Comparison of ENCODE assay signal across 15 cellular contexts in genomic region chr12:53068811-53069585, GRCh38. TPM values are rescaled to one million over a fixed set of nuclear protein-coding genes. Genes with fewer than 3 reads are reported as not detected.
A peak's percentile ranks its signal among the peaks of the same experiment; 100 is the strongest.
DNase-seq lines count a peak whose midpoint lies in the region; ATAC-seq, FAIRE-seq and TF ChIP-seq lines count a peak whose summit lies in the region.
"Had no signal": no experiment of that assay in that cellular context is flagged by ENCODE, and none has a peak within 500 bp of the region (broad histone marks: within the 10 kb centered on the region; RNA-seq: fewer than 3 reads in every experiment).

No MANE protein-coding gene starts in this region.

- CTCF ChIA-PET in H1 (lab: Charles Lee; ENCODE audit: partially characterized antibody) = interaction anchor here (1.0 to 22.4 kb wide), 7 partner anchors 7 to 128 kb away, joined by 3 to 531 read pairs (median 91); partner anchors contain the start of genes IGFBP6, SOAT2, SPRYD3 and TNS2

- TF ChIP-seq POLR2A in H1 (IDR thresholded peaks at IDR 0.05; ENCODE audit: control extremely low read depth in 1 of 2, low read depth in 2 of 2, low read length in 2 of 2) = no peak

- POLR2A ChIA-PET in H1 (lab: Charles Lee; ENCODE audit: partially characterized antibody) = interaction anchor here (1.0 to 1.3 kb wide), 3 partner anchors 7 to 11 kb away, joined by 3 to 5 read pairs (median 3); partner anchors contain the start of gene SPRYD3

- H2BK12ac ChIP-seq in H1 (ENCODE audit: low read depth, low read length) (no peak overlapping the region), mesenchymal stem cell (ENCODE audit: low read length in 2 of 2) (no peak overlapping the region)

- no peaks in the 10 kb centered on the region for H3K79me1 ChIP-seq in H1 (ENCODE audit: low read depth, low read length)
- H3K79me1 ChIP-seq in mesenchymal stem cell (replicated peaks; ENCODE audit: low read length, poor library complexity, severe bottlenecking) = peaks cover 14% of the 10 kb centered on the region

- H3K9ac ChIP-seq in H1 (replicated peaks in 1 of 4; ENCODE audit: extremely low read depth in 1 of 4, low read depth in 3 of 4, low read length in 3 of 4) = no peak overlapping the region
- H3K9ac ChIP-seq in mesenchymal stem cell (ENCODE audit: low read length) = peak overlapping the region; percentile 48
- H3K9ac ChIP-seq in subcutaneous abdominal adipose tissue (ENCODE audit: low read length in 5 of 5) = peak overlapping the region in 1 of 5 donors; percentile 37

- no peak overlapping the region for H4K5ac ChIP-seq in H1 (ENCODE audit: insufficient read length, low read depth, low read length)

- FAIRE-seq in H1 (lab: Jason Lieb, UNC) = no peak
- FAIRE-seq in D721Med (lab: Jason Lieb, UNC) = no peak
- FAIRE-seq: endothelial cell of umbilical vein, GM18507 had no signal

- no peak for TF ChIP-seq CTCF in RWPE2 (IDR thresholded peaks at IDR 0.05; ENCODE audit: poor library complexity, severe bottlenecking)
- TF ChIP-seq CTCF in H1 (IDR thresholded peaks at IDR 0.05; ENCODE audit: control extremely low read depth in 1 of 3, insufficient read depth in 1 of 3, low read depth in 1 of 3, low read length in 3 of 3) = no peak
- TF ChIP-seq CTCF in D721Med (IDR thresholded peaks at IDR 0.05; ENCODE audit: insufficient read depth, missing control alignments) = no peak

- no peak overlapping the region for H2BK120ac ChIP-seq in H1 (replicated peaks; ENCODE audit: low read depth, low read length)
- H2BK120ac ChIP-seq in mesenchymal stem cell (ENCODE audit: low read depth, low read length) = no peak overlapping the region

- ATAC-seq in RWPE2 (ENCODE audit: low read depth) (peak; percentile 35), HG03442 (IDR thresholded peaks at IDR 0.05; ENCODE audit: unreplicated experiment) (no peak)

- DNase-seq in RWPE2 (ENCODE audit: low spot score) (no peak), H1 (ENCODE audit: low read depth in 1 of 2, low spot score in 2 of 2) (no peak), mesenchymal stem cell (no peak), mucosa of gallbladder (ENCODE audit: low spot score) (no peak), D721Med (ENCODE audit: insufficient read length, low spot score) (no peak)
- no peak for DNase-seq in stimulated activated CD4-positive, alpha-beta T cell treated with anti-CD3 and anti-CD28 coated beads, Interleukin-1b, Interleukin-23, amount 100 ng/mL, for 48 hours
- DNase-seq: activated CD4-positive, CD25-positive, alpha-beta regulatory T cell treated with anti-CD3 and anti-CD28 coated beads, Interleukin-2, amount 50 U/mL, for 72 hours; activated T-cell treated with anti-CD3 and anti-CD28 coated beads, Interleukin-2, amount 50 U/mL, for 48 hours; CD4-positive, alpha-beta memory T cell; hippocampal formation; occipital lobe had no signal

- H3K4ac ChIP-seq in H1 (replicated peaks; ENCODE audit: insufficient read length, low read depth, low read length) = no peak overlapping the region
- no peak overlapping the region for H3K4ac ChIP-seq in mesenchymal stem cell (ENCODE audit: low read depth in 1 of 2, low read length in 2 of 2)

- H3K79me2 ChIP-seq in H1 (ENCODE audit: control insufficient read depth in 1 of 2, insufficient read depth in 2 of 2, low read length in 2 of 2) = no peaks in the 10 kb centered on the region

- H2BK5ac ChIP-seq in H1 (ENCODE audit: low read depth, low read length) = no peak overlapping the region; the same call in 1 of the 2 replicates
- no peak overlapping the region for H2BK5ac ChIP-seq in mesenchymal stem cell (ENCODE audit: low read depth, low read length, poor library complexity, severe bottlenecking)

- H3K4me3 ChIP-seq in RWPE2 (ENCODE audit: severe bottlenecking) (no peak overlapping the region), H1 (ENCODE audit: extremely low read depth in 1 of 4, insufficient read depth in 2 of 4, low read depth in 3 of 4, low read length in 4 of 4) (no peak overlapping the region), mesenchymal stem cell (ENCODE audit: insufficient read depth in 1 of 2, low read depth in 1 of 2, low read length in 2 of 2) (no peak overlapping the region), subcutaneous abdominal adipose tissue (ENCODE audit: low read depth in 1 of 5, low read length in 5 of 5) (no peak overlapping the region)

- no peak overlapping the region for H3K56ac ChIP-seq in H1 (replicated peaks; ENCODE audit: insufficient read length, low read depth, low read length)

- no peak for TF ChIP-seq EP300 in H1 (IDR thresholded peaks at IDR 0.05; ENCODE audit: borderline replicate concordance in 1 of 2, low read depth in 2 of 2, low read length in 2 of 2)

- H3K4me1 ChIP-seq in RWPE2 (ENCODE audit: insufficient read depth, poor library complexity, severe bottlenecking) = peaks cover 44% of the 10 kb centered on the region
- H3K4me1 ChIP-seq in H1 (replicated peaks in 1 of 4; ENCODE audit: control insufficient read depth in 3 of 4, insufficient read depth in 4 of 4, low read length in 3 of 4) = peaks cover 4 to 16% (median 10%) of the 10 kb centered on the region in 4 experiments
- H3K4me1 ChIP-seq in mesenchymal stem cell (ENCODE audit: control insufficient read depth, insufficient read depth, low read depth, low read length) = peaks cover 25% of the 10 kb centered on the region
- H3K4me1 ChIP-seq in subcutaneous abdominal adipose tissue (ENCODE audit: control insufficient read depth in 5 of 5, insufficient read depth in 5 of 5, low read length in 5 of 5) = peaks cover 26 to 81% (median 78%) of the 10 kb centered on the region in 5 donors

- peaks cover 46% of the 10 kb centered on the region for H3K36me3 ChIP-seq in RWPE2 (ENCODE audit: low read depth)
- no peaks in the 10 kb centered on the region for H3K36me3 ChIP-seq in H1 (ENCODE audit: control insufficient read depth in 2 of 4, insufficient read depth in 4 of 4, low read length in 3 of 4)
- H3K36me3 ChIP-seq in mesenchymal stem cell (ENCODE audit: control insufficient read depth in 1 of 2, insufficient read depth in 2 of 2, low read depth in 1 of 2, low read length in 2 of 2) = peaks cover 33 to 65% of the 10 kb centered on the region in 2 experiments
- H3K36me3 ChIP-seq in subcutaneous abdominal adipose tissue (ENCODE audit: control insufficient read depth in 5 of 5, insufficient read depth in 5 of 5, low read length in 5 of 5) = peaks cover 0 to 70% (median 37%) of the 10 kb centered on the region in 5 donors

- H3K23me2 ChIP-seq in H1 (ENCODE audit: low read depth, low read length) = no peaks in the 10 kb centered on the region

- H2BK15ac ChIP-seq in H1 (ENCODE audit: low read length) (no peak overlapping the region), mesenchymal stem cell (ENCODE audit: low read depth, poor library complexity, severe bottlenecking) (no peak overlapping the region)

- 66% methylated on average over 15 of the region's 15 CpGs; no CpG with 5 or more reads in 1 of the 2 experiments for WGBS in H1 (ENCODE audit: extremely low coverage in 1 of 2, insufficient coverage in 1 of 2, insufficient read length in 1 of 2, insufficient replicate concordance in 2 of 2, low coverage in 1 of 2, low lambda C conversion rate in 2 of 2, missing lambda C conversion rate in 1 of 2), 2 experiments
- WGBS in mesenchymal stem cell = 87% methylated on average over 12 of the region's 15 CpGs

- H3K4me2 ChIP-seq in H1 (ENCODE audit: insufficient read depth in 1 of 2, low read depth in 2 of 2, low read length in 2 of 2) (0 out of 4 replicates have a peak overlapping the region, but pooled peaks of 1 of the 2 experiments have one; percentile 4), mesenchymal stem cell (ENCODE audit: low read length, poor library complexity, severe bottlenecking) (no peak overlapping the region)

- H3K27ac ChIP-seq in RWPE2 (ENCODE audit: poor library complexity, severe bottlenecking) (peak overlapping the region; percentile 46), H1 (ENCODE audit: low read depth, low read length) (no peak overlapping the region), mesenchymal stem cell (ENCODE audit: low read length, poor library complexity, severe bottlenecking) (no peak overlapping the region), subcutaneous abdominal adipose tissue (ENCODE audit: low read depth, low read length) (peak overlapping the region; percentile 60)

- no peak for TF ChIP-seq RAD21 in H1 (IDR thresholded peaks at IDR 0.05 in 1 of 2, conservative IDR thresholded peaks at IDR 0.05 in 1 of 2; ENCODE audit: low read depth in 2 of 2, low read length in 2 of 2)

- H2AFZ ChIP-seq in H1 (ENCODE audit: low read length) (no peak overlapping the region), mesenchymal stem cell (ENCODE audit: low read depth, low read length) (no peak overlapping the region)

- H3K27me3 ChIP-seq in RWPE2 (ENCODE audit: insufficient read depth, poor library complexity, severe bottlenecking) = no peaks in the 10 kb centered on the region
- peaks cover 0 to 2% (median 0%) of the 10 kb centered on the region in 4 experiments; a peak in 2 of 7 replicates for H3K27me3 ChIP-seq in H1 (replicated peaks in 1 of 4; ENCODE audit: control insufficient read depth in 3 of 4, extremely low read depth in 1 of 4, insufficient read depth in 3 of 4, low read length in 3 of 4)
- no peaks in the 10 kb centered on the region for H3K27me3 ChIP-seq in mesenchymal stem cell (ENCODE audit: control insufficient read depth in 1 of 2, insufficient read depth in 1 of 2, low read length in 2 of 2)
- peaks cover 0 to 3% (median 0%) of the 10 kb centered on the region in 5 donors for H3K27me3 ChIP-seq in subcutaneous abdominal adipose tissue (ENCODE audit: control insufficient read depth in 5 of 5, insufficient read depth in 4 of 5, low read length in 5 of 5)

- no peak overlapping the region for H4K91ac ChIP-seq in H1 (replicated peaks; ENCODE audit: insufficient read length, low read length)
- H4K91ac ChIP-seq in mesenchymal stem cell (ENCODE audit: low read length) = no peak overlapping the region

- H3K9me3 ChIP-seq in RWPE2 (ENCODE audit: severe bottlenecking) (no peaks in the 10 kb centered on the region), H1 (ENCODE audit: insufficient read depth in 2 of 2, low read depth in 1 of 2, low read length in 1 of 2) (no peaks in the 10 kb centered on the region), mesenchymal stem cell (ENCODE audit: control insufficient read depth, low read length) (no peaks in the 10 kb centered on the region), subcutaneous abdominal adipose tissue (ENCODE audit: control insufficient read depth in 5 of 5, low read length in 5 of 5) (no peaks in the 10 kb centered on the region)

- H3K14ac ChIP-seq in H1 (ENCODE audit: insufficient read length) (no peak overlapping the region), mesenchymal stem cell (ENCODE audit: low read length in 2 of 2) (no peak overlapping the region)

- H4K20me1 ChIP-seq in H1 (replicated peaks in 1 of 2; ENCODE audit: control insufficient read depth in 1 of 2, insufficient read depth in 2 of 2, low read length in 2 of 2) = peaks cover 2 to 5% of the 10 kb centered on the region in 2 experiments

- H2AK5ac ChIP-seq in H1 (ENCODE audit: low read depth, low read length) (no peak overlapping the region; the same call in 1 of the 2 replicates), mesenchymal stem cell (ENCODE audit: low read length, severe bottlenecking) (no peak overlapping the region)

- H4K8ac ChIP-seq in H1 (ENCODE audit: extremely low read depth, insufficient read depth, low read length) (0 out of 2 replicates have a peak overlapping the region, but pooled peaks have one; percentile 9), mesenchymal stem cell (ENCODE audit: low read length) (no peak overlapping the region)

- no peak overlapping the region for H3K18ac ChIP-seq in H1 (ENCODE audit: extremely low read depth, low read length)
- no peak overlapping the region for H3K18ac ChIP-seq in mesenchymal stem cell (ENCODE audit: low read depth in 1 of 2, low read length in 2 of 2)

- no peak overlapping the region for H2BK20ac ChIP-seq in H1 (ENCODE audit: low read length)

- H3K23ac ChIP-seq in H1 (ENCODE audit: insufficient read length) (no peak overlapping the region), mesenchymal stem cell (ENCODE audit: low read length in 2 of 2) (peak overlapping the region in 1 of 2 experiments; percentile 4)

RNA-seq across cellular contexts. Expression of gene SPRYD3, which starts 10.2 kb away (rescaled TPM):
- total RNA-seq in H1 (2021; fragmentation: NEBNext Ultra II Directional; extraction: Animal tissue kit (Norgen Biotek cat#: 25700)) = 6.6 and 6.8 TPM in 2 replicates
- polyA plus RNA-seq in H1 (2011; rRNA removed) = 8.0 and 10.4 TPM in 2 replicates
- polyA plus RNA-seq in H1 (2011; cell fraction: cytosol; rRNA removed) = 7.4 TPM
- 10.8 TPM for polyA plus RNA-seq in H1 (2011; cell fraction: nucleus; rRNA removed)
- 4.9 to 8.7 TPM (median 6.7 TPM) in 4 replicates for polyA plus RNA-seq in H1 (2012, experiment 1 of 2)
- polyA plus RNA-seq in H1 (2012, experiment 2 of 2) = 6.0 TPM
- polyA plus RNA-seq in H1 (2013, experiment 1 of 2) = 3.4 TPM
- 4.0 TPM for polyA plus RNA-seq in H1 (2013, experiment 2 of 2)
- polyA minus RNA-seq in H1 (2011; rRNA and poly(A)+ RNA removed) = 7.9 and 9.9 TPM in 2 replicates
- 4.6 TPM for polyA minus RNA-seq in H1 (2011; cell fraction: cytosol; rRNA and poly(A)+ RNA removed)
- 7.6 TPM for polyA minus RNA-seq in H1 (2011; cell fraction: nucleus; rRNA and poly(A)+ RNA removed)
- polyA plus RNA-seq in mesenchymal stem cell (2013, experiment 1 of 2) = 15.3 TPM
- polyA plus RNA-seq in mesenchymal stem cell (2013, experiment 2 of 2) = 14.7 TPM
- 68.4 TPM for total RNA-seq in mucosa of gallbladder

RNA-seq across cellular contexts. Expression of gene TNS2, which starts 19.1 kb away (rescaled TPM):
- total RNA-seq in H1 (2021; fragmentation: NEBNext Ultra II Directional; extraction: Animal tissue kit (Norgen Biotek cat#: 25700)) = 4.7 and 5.8 TPM in 2 replicates
- 2.8 and 5.0 TPM in 2 replicates for polyA plus RNA-seq in H1 (2011; rRNA removed)
- polyA plus RNA-seq in H1 (2011; cell fraction: cytosol; rRNA removed) = 1.7 TPM
- polyA plus RNA-seq in H1 (2011; cell fraction: nucleus; rRNA removed) = 25.7 TPM
- polyA plus RNA-seq in H1 (2012, experiment 1 of 2) = 4.3 to 6.2 TPM (median 4.8 TPM) in 4 replicates
- polyA plus RNA-seq in H1 (2012, experiment 2 of 2) = 2.5 TPM
- 3.7 TPM for polyA plus RNA-seq in H1 (2013, experiment 1 of 2)
- polyA plus RNA-seq in H1 (2013, experiment 2 of 2) = 3.4 TPM
- polyA minus RNA-seq in H1 (2011; rRNA and poly(A)+ RNA removed) = 1.7 and 2.8 TPM in 2 replicates
- 10.8 TPM for polyA minus RNA-seq in H1 (2011; cell fraction: cytosol; rRNA and poly(A)+ RNA removed)
- polyA minus RNA-seq in H1 (2011; cell fraction: nucleus; rRNA and poly(A)+ RNA removed) = 10.6 TPM
- polyA plus RNA-seq in mesenchymal stem cell (2013, experiment 1 of 2) = 95.2 TPM
- polyA plus RNA-seq in mesenchymal stem cell (2013, experiment 2 of 2) = 91.2 TPM
- total RNA-seq in mucosa of gallbladder = 124 TPM

RNA-seq across cellular contexts. Expression of gene IGFBP6, which starts 28.5 kb away (rescaled TPM):
- total RNA-seq in H1 (2021; fragmentation: NEBNext Ultra II Directional; extraction: Animal tissue kit (Norgen Biotek cat#: 25700)) = 13.7 and 16.4 TPM in 2 replicates
- polyA plus RNA-seq in H1 (2011; rRNA removed) = 14.7 and 25.3 TPM in 2 replicates
- polyA plus RNA-seq in H1 (2011; cell fraction: cytosol; rRNA removed) = 15.4 TPM
- 13.2 TPM for polyA plus RNA-seq in H1 (2011; cell fraction: nucleus; rRNA removed)
- 5.3 to 13.0 TPM (median 10.2 TPM) in 4 replicates for polyA plus RNA-seq in H1 (2012, experiment 1 of 2)
- polyA plus RNA-seq in H1 (2012, experiment 2 of 2) = 22.3 TPM
- 8.4 TPM for polyA plus RNA-seq in H1 (2013, experiment 1 of 2)
- polyA plus RNA-seq in H1 (2013, experiment 2 of 2) = 10.8 TPM
- polyA minus RNA-seq in H1 (2011; rRNA and poly(A)+ RNA removed) = 2.6 and 3.5 TPM in 2 replicates
- polyA minus RNA-seq in H1 (2011; cell fraction: cytosol; rRNA and poly(A)+ RNA removed) = 2.9 TPM
- 2.4 TPM for polyA minus RNA-seq in H1 (2011; cell fraction: nucleus; rRNA and poly(A)+ RNA removed)
- 54.0 TPM for polyA plus RNA-seq in mesenchymal stem cell (2013, experiment 1 of 2)
- polyA plus RNA-seq in mesenchymal stem cell (2013, experiment 2 of 2) = 54.6 TPM
- 22.8 TPM for total RNA-seq in mucosa of gallbladder

RNA-seq across cellular contexts. Expression of gene SOAT2, which starts 34.3 kb away (rescaled TPM):
- not detected in 2 replicates for total RNA-seq in H1 (2021; fragmentation: NEBNext Ultra II Directional; extraction: Animal tissue kit (Norgen Biotek cat#: 25700))
- 0.08 and 0.13 TPM in 2 replicates for polyA plus RNA-seq in H1 (2011; rRNA removed)
- 0.12 TPM for polyA plus RNA-seq in H1 (2011; cell fraction: cytosol; rRNA removed)
- 0.21 TPM for polyA plus RNA-seq in H1 (2011; cell fraction: nucleus; rRNA removed)
- polyA plus RNA-seq in H1 (2012, experiment 1 of 2) = not detected in 4 replicates
- polyA plus RNA-seq in H1 (2012, experiment 2 of 2) = not detected
- 0.04 TPM for polyA plus RNA-seq in H1 (2013, experiment 1 of 2)
- not detected for polyA plus RNA-seq in H1 (2013, experiment 2 of 2)
- not detected in 2 replicates for polyA minus RNA-seq in H1 (2011; rRNA and poly(A)+ RNA removed)
- polyA minus RNA-seq in H1 (2011; cell fraction: cytosol; rRNA and poly(A)+ RNA removed) = not detected
- not detected for polyA minus RNA-seq in H1 (2011; cell fraction: nucleus; rRNA and poly(A)+ RNA removed)
- 0.03 TPM for polyA plus RNA-seq in mesenchymal stem cell (2013, experiment 1 of 2)
- not detected for polyA plus RNA-seq in mesenchymal stem cell (2013, experiment 2 of 2)
- 0.75 TPM for total RNA-seq in mucosa of gallbladder
- total RNA-seq: endothelial cell of umbilical vein, occipital lobe had no signal
- polyA plus RNA-seq: endothelial cell of umbilical vein had no signal

Comparison
In these comparisons a context has a peak if more than half of its experiments do, and no peak if none do; other contexts are left out.
1. H3K27ac ChIP-seq: peak in RWPE2 (single experiment) and subcutaneous abdominal adipose tissue (single experiment); none in H1 (single experiment) and mesenchymal stem cell (single experiment).
2. RNA of gene TNS2, which starts 19.1 kb away (total RNA-seq): 124 TPM in mucosa of gallbladder (single experiment); 4.7 to 5.8 TPM in H1; every median in the first group is over 10 times any median in the second.